Comparison of ENCODE assay signal across 8 cellular contexts in genomic region chr1:10377365-10378029, GRCh38. TPM values are rescaled to one million over a fixed set of nuclear protein-coding genes. Genes with fewer than 3 reads are reported as not detected.
DNase-seq lines count a peak whose midpoint lies in the region; ATAC-seq, FAIRE-seq and TF ChIP-seq lines count a peak whose summit lies in the region.
"Not testable (repeated sequence)": the region's sequence is repeated elsewhere in the genome, so short reads cannot be mapped to it uniquely, and the experiment has no call there.

No MANE protein-coding gene starts in this region.

- peak; percentile 83 for DNase-seq in GM03348 (ENCODE audit: low spot score)
- DNase-seq in LoVo (ENCODE audit: low spot score), result peak; percentile 35
- peak; percentile 65 for DNase-seq in PC-9
- DNase-seq in activated CD8-positive, alpha-beta memory T cell treated with anti-CD3 and anti-CD28 coated beads, Interleukin-2, amount 10 ng/mL, durations not matched to agents 7 days and 5 days, result peak; percentile 45
- DNase-seq in endothelial cell of umbilical vein (ENCODE audit: low read depth, low spot score), result peak; percentile 82
- peak; percentile 64 for DNase-seq in kidney tubule cell (ENCODE audit: low spot score)
- peak; percentile 39 for DNase-seq in putamen (ENCODE audit: low spot score)

- H3K27ac Mint-ChIP-seq in activated CD8-positive, alpha-beta memory T cell treated with anti-CD3 and anti-CD28 coated beads, Interleukin-2, amount 10 ng/mL, durations not matched to agents 7 days and 5 days, result not testable (repeated sequence)

- H3K27ac ChIP-seq in 22Rv1, result not testable (repeated sequence)
- H3K27ac ChIP-seq in PC-9 (peak overlapping the region; percentile 95), endothelial cell of umbilical vein (ENCODE audit: insufficient read depth, low read depth, low read length) (peak overlapping the region; percentile 51)

- not testable (repeated sequence) for TF ChIP-seq POLR2A in endothelial cell of umbilical vein (IDR thresholded peaks at IDR 0.05; ENCODE audit: low read depth, low read length)

- H3K36me3 Mint-ChIP-seq in activated CD8-positive, alpha-beta memory T cell treated with anti-CD3 and anti-CD28 coated beads, Interleukin-2, amount 10 ng/mL, durations not matched to agents 7 days and 5 days, result not testable (repeated sequence)

- H3K4me1 Mint-ChIP-seq in activated CD8-positive, alpha-beta memory T cell treated with anti-CD3 and anti-CD28 coated beads, Interleukin-2, amount 10 ng/mL, durations not matched to agents 7 days and 5 days, result not testable (repeated sequence)

- not testable (repeated sequence) for H3K9me1 ChIP-seq in endothelial cell of umbilical vein (replicated peaks; ENCODE audit: control insufficient read depth, extremely low read depth, insufficient read depth, low read length)

- H3K9me3 Mint-ChIP-seq in activated CD8-positive, alpha-beta memory T cell treated with anti-CD3 and anti-CD28 coated beads, Interleukin-2, amount 10 ng/mL, durations not matched to agents 7 days and 5 days (ENCODE audit: low read depth), result not testable (repeated sequence)

- H2AFZ ChIP-seq in PC-9; endothelial cell of umbilical vein (ENCODE audit: low read depth, low read length): not testable (repeated sequence)

- POLR2A ChIA-PET in PC-9 (lab: Charles Lee; ENCODE audit: unreplicated experiment), result not testable (repeated sequence)
- POLR2A ChIA-PET in endothelial cell of umbilical vein (lab: Charles Lee), result interaction anchor here (0.9 to 1.4 kb wide), 2 partner anchors 21 to 167 kb away, joined by 3 to 6 read pairs; partner anchors contain the start of genes KIF1B and PGD

- not testable (repeated sequence) for H3K4me3 Mint-ChIP-seq in activated CD8-positive, alpha-beta memory T cell treated with anti-CD3 and anti-CD28 coated beads, Interleukin-2, amount 10 ng/mL, durations not matched to agents 7 days and 5 days

- H3K79me2 ChIP-seq in PC-9 (ENCODE audit: low read depth); endothelial cell of umbilical vein (ENCODE audit: control insufficient read depth, insufficient read depth, low read length): not testable (repeated sequence)

- H3K9me3 ChIP-seq in PC-9 (ENCODE audit: insufficient read depth, low read depth); endothelial cell of umbilical vein (replicated peaks; ENCODE audit: control insufficient read depth, insufficient read depth, low read length): not testable (repeated sequence)

- H3K27me3 ChIP-seq in PC-9 (ENCODE audit: insufficient read depth, low read depth); endothelial cell of umbilical vein (ENCODE audit: control insufficient read depth in 2 of 2, insufficient read depth in 2 of 2, low read length in 2 of 2): not testable (repeated sequence)

- H3F3A ChIP-seq in PC-9 (ENCODE audit: insufficient read depth, low read depth), result peaks cover 35% of the 10 kb centered on the region

- intact Hi-C loops in PC-9 (cut with micrococcal nuclease; ENCODE audit: unreplicated experiment) (loop anchor here (1.0 kb wide), 4 partner anchors 21 to 117 kb away; no protein-coding TSS in a partner anchor), endothelial cell of umbilical vein (cut with micrococcal nuclease) (loop anchor here (1.0 to 5.0 kb wide), 4 partner anchors 21 to 490 kb away; no protein-coding TSS in a partner anchor)

- TF ChIP-seq CTCF in 22Rv1 (IDR thresholded peaks at IDR 0.05), result peak; percentile 83
- TF ChIP-seq CTCF in PC-9 (conservative IDR thresholded peaks at IDR 0.05), result peak; percentile 71
- TF ChIP-seq CTCF in endothelial cell of umbilical vein (IDR thresholded peaks at IDR 0.05; ENCODE audit: extremely low read depth in 1 of 2, insufficient read depth in 1 of 2, low read depth in 1 of 2, low read length in 2 of 2), result peak; percentile 59 to 64

- not testable (repeated sequence) for BruUV-seq in PC-9 (replicated peaks; lab: Mats Ljungman, UMichigan)
- TSS peak; percentile 14 for BruUV-seq in endothelial cell of umbilical vein (replicated peaks; lab: Mats Ljungman, UMichigan)

- peak; percentile 57 for ATAC-seq in activated CD8-positive, alpha-beta memory T cell treated with anti-CD3 and anti-CD28 coated beads, Interleukin-2, amount 10 ng/mL, durations not matched to agents 7 days and 5 days

- not testable (repeated sequence) for H4K20me1 ChIP-seq in PC-9 (ENCODE audit: insufficient read depth); endothelial cell of umbilical vein (replicated peaks; ENCODE audit: control insufficient read depth, extremely low read depth, insufficient read depth, low read length)

- peak; percentile 94 for FAIRE-seq in endothelial cell of umbilical vein (lab: Jason Lieb, UNC)

- CTCF ChIA-PET in PC-9 (lab: Charles Lee), result interaction anchor here (0.6 to 1.3 kb wide), 5 partner anchors 31 to 292 kb away, joined by 3 to 13 read pairs (median 3); no protein-coding TSS in a partner anchor
- CTCF ChIA-PET in activated CD8-positive, alpha-beta memory T cell treated with anti-CD3 and anti-CD28 coated beads, Interleukin-2, amount 10 ng/mL, durations not matched to agents 7 days and 5 days (lab: Charles Lee), result interaction anchor here (0.7 to 3.6 kb wide), 13 partner anchors 8 to 532 kb away, joined by 3 to 23 read pairs (median 3); partner anchors contain the start of genes CENPS and PGD
- CTCF ChIA-PET in endothelial cell of umbilical vein (lab: Charles Lee), result interaction anchor here (0.5 to 2.3 kb wide), 24 partner anchors 8 to 180 kb away, joined by 3 to 58 read pairs (median 4); partner anchors contain the start of genes CENPS and PGD

- not testable (repeated sequence) for H3K36me3 ChIP-seq in PC-9 (ENCODE audit: low read depth)
- H3K36me3 ChIP-seq in endothelial cell of umbilical vein (ENCODE audit: control insufficient read depth in 2 of 2, extremely low read depth in 1 of 2, insufficient read depth in 2 of 2, low read length in 2 of 2), result peaks cover 2 to 20% of the 10 kb centered on the region in 2 experiments

- H3K27me3 Mint-ChIP-seq in activated CD8-positive, alpha-beta memory T cell treated with anti-CD3 and anti-CD28 coated beads, Interleukin-2, amount 10 ng/mL, durations not matched to agents 7 days and 5 days, result not testable (repeated sequence)

- H3K9me2 ChIP-seq in PC-9 (ENCODE audit: insufficient read depth), result not testable (repeated sequence)

- H3K4me2 ChIP-seq in PC-9, result peak overlapping the region; percentile 78; the same call in 1 of the 2 replicates
- not testable (repeated sequence) for H3K4me2 ChIP-seq in endothelial cell of umbilical vein (ENCODE audit: insufficient read depth, low read length)

- not testable (repeated sequence) for H3K4me3 ChIP-seq in PC-9; endothelial cell of umbilical vein (replicated peaks in 1 of 3; ENCODE audit: insufficient read depth in 1 of 3, low read depth in 1 of 3, low read length in 3 of 3)

- H3K9ac ChIP-seq in endothelial cell of umbilical vein (replicated peaks; ENCODE audit: extremely low read depth, insufficient read depth, low read length), result not testable (repeated sequence)

- H3K4me1 ChIP-seq in PC-9 (replicated peaks; ENCODE audit: insufficient read depth), result peaks cover 39% of the 10 kb centered on the region
- H3K4me1 ChIP-seq in endothelial cell of umbilical vein (ENCODE audit: control insufficient read depth, extremely low read depth, insufficient read depth, low read length), result not testable (repeated sequence)

- dilution Hi-C loops in endothelial cell of umbilical vein (cut with MboI; ENCODE audit: extremely low pct_ligation_motif_present, low sequenced_read_pairs), result not testable (repeated sequence)

RNA-seq across cellular contexts. Expression of gene PGD, which starts 21.4 kb away (rescaled TPM):
- total RNA-seq in PC-9 (2021) (526 and 559 TPM in 2 replicates), endothelial cell of umbilical vein (303 and 307 TPM in 2 replicates)
- total RNA-seq in activated CD8-positive, alpha-beta memory T cell treated with anti-CD3 and anti-CD28 coated beads, Interleukin-2, amount 10 ng/mL, durations not matched to agents 7 days and 5 days, result 100 to 1,000 TPM in 1 of 2 experiments, 10 to 100 TPM in 1; 74.9 to 128 TPM
- polyA plus RNA-seq in endothelial cell of umbilical vein, result 189 and 196 TPM in 2 replicates
- 153 and 175 TPM in 2 replicates for polyA plus RNA-seq in endothelial cell of umbilical vein (2011; cell fraction: cytosol; rRNA removed)
- 121 and 149 TPM in 2 replicates for polyA plus RNA-seq in endothelial cell of umbilical vein (2011; cell fraction: nucleus; rRNA removed)
- 280 and 365 TPM in 2 replicates for polyA plus RNA-seq in endothelial cell of umbilical vein (2012)
- 206 and 248 TPM in 2 replicates for polyA minus RNA-seq in endothelial cell of umbilical vein
- polyA minus RNA-seq in endothelial cell of umbilical vein (2011; cell fraction: cytosol; rRNA and poly(A)+ RNA removed), result 66.0 TPM
- 59.0 and 66.0 TPM in 2 replicates for polyA minus RNA-seq in endothelial cell of umbilical vein (2011; cell fraction: nucleus; rRNA and poly(A)+ RNA removed)

RNA-seq across cellular contexts. Expression of gene CENPS, which starts 52.7 kb away (rescaled TPM):
- total RNA-seq in PC-9 (2021), result 28.5 and 35.9 TPM in 2 replicates
- total RNA-seq in activated CD8-positive, alpha-beta memory T cell treated with anti-CD3 and anti-CD28 coated beads, Interleukin-2, amount 10 ng/mL, durations not matched to agents 7 days and 5 days, result 10 to 100 TPM; 14.8 to 18.6 TPM
- total RNA-seq in endothelial cell of umbilical vein, result 16.2 and 17.0 TPM in 2 replicates
- polyA plus RNA-seq in endothelial cell of umbilical vein, result 8.7 and 10.2 TPM in 2 replicates
- polyA plus RNA-seq in endothelial cell of umbilical vein (2011; cell fraction: cytosol; rRNA removed), result 9.0 and 11.3 TPM in 2 replicates
- polyA plus RNA-seq in endothelial cell of umbilical vein (2011; cell fraction: nucleus; rRNA removed), result 4.8 and 5.6 TPM in 2 replicates
- 12.6 and 17.0 TPM in 2 replicates for polyA plus RNA-seq in endothelial cell of umbilical vein (2012)
- 1.0 and 1.2 TPM in 2 replicates for polyA minus RNA-seq in endothelial cell of umbilical vein
- polyA minus RNA-seq in endothelial cell of umbilical vein (2011; cell fraction: cytosol; rRNA and poly(A)+ RNA removed), result 9.5 TPM
- polyA minus RNA-seq in endothelial cell of umbilical vein (2011; cell fraction: nucleus; rRNA and poly(A)+ RNA removed), result 3.4 and 10.4 TPM in 2 replicates
